In genomic region chr19:18541258-18541991, GRCh38 we compare ENCODE assay signal across 1 cellular context.
TF ChIP-seq lines count a peak whose summit lies in the region.

No MANE protein-coding gene starts in this region.

TF ChIP-seq in HEK293, 187 proteins besides CTCF, POLR2A, EP300 and RAD21 (continued from another document):
- TF ChIP-seq REST (tag by site-specific recombination; IDR thresholded peaks at IDR 0.05) (no peak), ZNF426 (tag by site-specific recombination; IDR thresholded peaks at IDR 0.05) (no peak), GLI2 (tag by site-specific recombination; IDR thresholded peaks at IDR 0.05; ENCODE audit: borderline replicate concordance, low read depth) (no peak), PATZ1 (tag by site-specific recombination; IDR thresholded peaks at IDR 0.05) (no peak), ZNF518A (tag by site-specific recombination; conservative IDR thresholded peaks at IDR 0.05; ENCODE audit: low read depth) (no peak), TCF7L2 (IDR thresholded peaks at IDR 0.05; ENCODE audit: borderline replicate concordance, low read depth, low read length) (no peak), GFI1B (tag by site-specific recombination; IDR thresholded peaks at IDR 0.05) (no peak), ZNF157 (tag by site-specific recombination; IDR thresholded peaks at IDR 0.05) (no peak), ZNF37A (tag by site-specific recombination; IDR thresholded peaks at IDR 0.05) (no peak), ZNF24 (tag by site-specific recombination; IDR thresholded peaks at IDR 0.05) (no peak), ZNF121 (tag by site-specific recombination; IDR thresholded peaks at IDR 0.05) (peak; percentile 91), IKZF3 (tag by site-specific recombination; IDR thresholded peaks at IDR 0.05) (no peak), PRDM6 (tag by site-specific recombination; IDR thresholded peaks at IDR 0.05) (no peak), ZNF785 (tag by site-specific recombination; IDR thresholded peaks at IDR 0.05) (no peak), BCL11B (tag by site-specific recombination; IDR thresholded peaks at IDR 0.05; ENCODE audit: low read depth) (no peak), ZEB2 (tag by site-specific recombination; IDR thresholded peaks at IDR 0.05) (no peak), ZNF488 (tag by site-specific recombination; IDR thresholded peaks at IDR 0.05) (no peak), ZNF174 (tag by site-specific recombination; IDR thresholded peaks at IDR 0.05) (no peak), ZNF16 (tag by site-specific recombination; IDR thresholded peaks at IDR 0.05; ENCODE audit: low read depth) (no peak), ZNF473 (tag by site-specific recombination; IDR thresholded peaks at IDR 0.05) (no peak), KLF16 (tag by site-specific recombination; IDR thresholded peaks at IDR 0.05) (no peak), HIC1 (tag by site-specific recombination; IDR thresholded peaks at IDR 0.05) (0 out of 2 replicates have a peak, but pooled peaks have one; percentile 15), ZNF513 (tag by site-specific recombination; IDR thresholded peaks at IDR 0.05) (peak; percentile 92), ZNF768 (tag by site-specific recombination; IDR thresholded peaks at IDR 0.05) (peak; percentile 80; the same call in 1 of the 2 replicates), ZFP3 (tag by site-specific recombination; IDR thresholded peaks at IDR 0.05; ENCODE audit: low read depth) (no peak), PRDM10 (tag by site-specific recombination; IDR thresholded peaks at IDR 0.05) (no peak), ZNF610 (tag by site-specific recombination; IDR thresholded peaks at IDR 0.05; ENCODE audit: borderline replicate concordance) (no peak), ZNF114 (tag by site-specific recombination; IDR thresholded peaks at IDR 0.05) (no peak), ZNF366 (tag by site-specific recombination; conservative IDR thresholded peaks at IDR 0.05) (no peak)
TF ChIP-seq in HEK293: peak in this region for 4.
